In genomic region chr17:43169561-43170139, GRCh38 we compare ENCODE assay signal across 7 cellular contexts. TPM values are rescaled to one million over a fixed set of nuclear protein-coding genes. Genes with fewer than 3 reads are reported as not detected.
A peak's percentile ranks its signal among the peaks of the same experiment; 100 is the strongest.
DNase-seq lines count a peak whose midpoint lies in the region; ATAC-seq and TF ChIP-seq lines count a peak whose summit lies in the region.

No MANE protein-coding gene starts in this region.

- H2BK120ac ChIP-seq in IMR-90 (ENCODE audit: low read depth, low read length) = no peak overlapping the region

- BruUV-seq in IMR-90 (replicated peaks; lab: Mats Ljungman, UMichigan) = no TSS peak

- TF ChIP-seq RAD21 in IMR-90 (IDR thresholded peaks at IDR 0.05; ENCODE audit: low read length) = no peak

- peak overlapping the region; percentile 42; the same call in 1 of the 2 replicates for H3K14ac ChIP-seq in IMR-90 (replicated peaks; ENCODE audit: low read depth, low read length)

- no peaks in the 10 kb centered on the region for H3K36me3 ChIP-seq in IMR-90 (ENCODE audit: control insufficient read depth, insufficient read depth, low read length)

- no peak overlapping the region for H3K4me3 Mint-ChIP-seq in activated B cell treated with CpG ODN at 0.5 μM for 24 hours

- H4K91ac ChIP-seq in IMR-90 (ENCODE audit: insufficient read depth, low read depth, low read length) = no peak overlapping the region

- H3K4me2 ChIP-seq in IMR-90 (ENCODE audit: low read depth, low read length) = peak overlapping the region; percentile 87

- dilution Hi-C loops in IMR-90 (cut with HindIII; ENCODE audit: low sequenced_read_pairs, unreplicated experiment) = no loop called here

- peaks cover 5% of the 10 kb centered on the region for H3K4me1 Mint-ChIP-seq in activated B cell treated with CpG ODN at 0.5 μM for 24 hours

- H4K8ac ChIP-seq in IMR-90 (ENCODE audit: low read depth in 2 of 2, low read length in 2 of 2) = peak overlapping the region; percentile 25 to 28; a peak in 2 of 4 replicates

- CTCF ChIA-PET in GM10248 (lab: Yijun Ruan, JAX) = no interaction called here
- CTCF ChIA-PET in IMR-90 (lab: Yijun Ruan, JAX) = interaction anchor here (0.9 kb wide), 1 partner anchor 145 kb away, joined by 4 read pairs; no protein-coding TSS in a partner anchor
- CTCF ChIA-PET in activated B cell treated with CpG ODN at 0.5 μM for 24 hours (lab: Charles Lee) = no interaction called here

- H3K9me1 ChIP-seq in IMR-90 (ENCODE audit: insufficient read depth, low read length) = no peaks in the 10 kb centered on the region

- TF ChIP-seq CTCF in GM10248 (IDR thresholded peaks at IDR 0.05; ENCODE audit: control extremely low read depth, extremely low read depth, low read depth, missing control alignments) (no peak), IMR-90 (conservative IDR thresholded peaks at IDR 0.05; ENCODE audit: low read depth, low read length) (no peak), activated B cell treated with CpG ODN at 0.5 μM for 24 hours (IDR thresholded peaks at IDR 0.05) (no peak)

- H2BK5ac ChIP-seq in IMR-90 (ENCODE audit: low read depth, low read length, poor library complexity, severe bottlenecking) = peak overlapping the region; percentile 42

- H3K9me3 ChIP-seq in IMR-90 (ENCODE audit: control insufficient read depth, insufficient read depth, low read length) = no peaks in the 10 kb centered on the region

- H3K27me3 ChIP-seq in IMR-90 (ENCODE audit: control insufficient read depth, insufficient read depth, low read length) = no peaks in the 10 kb centered on the region

- H2AK9ac ChIP-seq in IMR-90 (replicated peaks; ENCODE audit: low read depth, low read length, poor library complexity) = peak overlapping the region; percentile 89

- H3K27me3 Mint-ChIP-seq in activated B cell treated with CpG ODN at 0.5 μM for 24 hours = no peaks in the 10 kb centered on the region

- peak overlapping the region; percentile 75 for H3K4me3 ChIP-seq in IMR-90 (ENCODE audit: insufficient read depth, low read depth, low read length)

- H3K27ac Mint-ChIP-seq in activated B cell treated with CpG ODN at 0.5 μM for 24 hours = no peak overlapping the region

- ATAC-seq in GM21515 (IDR thresholded peaks at IDR 0.05; ENCODE audit: unreplicated experiment) (peak; percentile 36), IMR-90 (ENCODE audit: low read depth) (peak; percentile 28), activated B cell treated with CpG ODN at 0.5 μM for 24 hours (ENCODE audit: low read depth) (peak; percentile 11)

- H4K5ac ChIP-seq in IMR-90 (ENCODE audit: low read depth, low read length) = peak overlapping the region; percentile 59

- 1% methylated on average over 12 of the region's 29 CpGs; no CpG with 5 or more reads in 1 of the 2 experiments for WGBS in IMR-90 (ENCODE audit: extremely low coverage in 2 of 2, insufficient read length in 1 of 2), 2 experiments

- H3K9ac ChIP-seq in IMR-90 (ENCODE audit: low read depth, low read length) = peak overlapping the region; percentile 64

- DNase-seq in GM10248 (ENCODE audit: extremely low spot score) = peak; percentile 22
- DNase-seq in IMR-90 = peak; percentile 26
- DNase-seq in activated B cell treated with CpG ODN at 0.5 μM for 24 hours = peak; percentile 21
- DNase-seq in head of caudate nucleus = peak in 28 of 42 donors; percentile 11 to 57 (median 23)
- peak; percentile 25 for DNase-seq in putamen (ENCODE audit: low spot score)
- no peak for DNase-seq in 8988T

- POLR2A ChIA-PET in GM10248 (lab: Yijun Ruan, JAX) (interaction anchor here (0.6 to 1.0 kb wide), 4 partner anchors 43 to 268 kb away, joined by 3 to 6 read pairs (median 3); no protein-coding TSS in a partner anchor), IMR-90 (lab: Charles Lee; ENCODE audit: unreplicated experiment) (interaction anchor here (0.6 to 1.4 kb wide), 3 partner anchors 163 to 219 kb away, joined by 3 to 4 read pairs (median 3); no protein-coding TSS in a partner anchor), activated B cell treated with CpG ODN at 0.5 μM for 24 hours (lab: Charles Lee) (interaction anchor here (0.5 to 2.0 kb wide), 12 partner anchors 18 to 336 kb away, joined by 3 to 26 read pairs (median 6); partner anchors contain the start of genes BRCA1, DHX8, PSME3 and RPL27)

- no peak overlapping the region for H2BK20ac ChIP-seq in IMR-90 (ENCODE audit: low read depth, low read length)

- peaks cover 0 to 40% of the 10 kb centered on the region in 2 experiments; a peak in 2 of 4 replicates for H3K79me1 ChIP-seq in IMR-90 (ENCODE audit: low read depth in 1 of 2, low read length in 2 of 2)

- in situ Hi-C loops in IMR-90 (cut with MboI; ENCODE audit: low sequenced_read_pairs) = loop anchor here (5.0 kb wide), 1 partner anchor 142 kb away; the partner anchor contains the start of gene RND2

- H3K36me3 Mint-ChIP-seq in activated B cell treated with CpG ODN at 0.5 μM for 24 hours (ENCODE audit: low read depth) = peaks cover 17% of the 10 kb centered on the region

- 0 out of 2 replicates have a peak overlapping the region, but pooled peaks have one; percentile 34 for H3K56ac ChIP-seq in IMR-90 (ENCODE audit: extremely low read depth, insufficient read depth, low read length)

- peak overlapping the region; percentile 53 for H3K23ac ChIP-seq in IMR-90 (ENCODE audit: low read depth, low read length)

- no peak overlapping the region; the same call in 2 of the 3 replicates for H2BK15ac ChIP-seq in IMR-90 (ENCODE audit: low read depth, low read length)

- H3K4me1 ChIP-seq in IMR-90 (ENCODE audit: control insufficient read depth, insufficient read depth, low read length) = no peaks in the 10 kb centered on the region

- TF ChIP-seq POLR2A in IMR-90 (IDR thresholded peaks at IDR 0.05; ENCODE audit: low read depth, low read length) = no peak

- no peak overlapping the region for H2AK5ac ChIP-seq in IMR-90 (ENCODE audit: low read depth, low read length)

- peak overlapping the region; percentile 17; the same call in 1 of the 2 replicates for H3K18ac ChIP-seq in IMR-90 (ENCODE audit: low read depth, low read length)

- H2AFZ ChIP-seq in IMR-90 (replicated peaks; ENCODE audit: low read length, poor library complexity) = peak overlapping the region; percentile 92

- peaks cover 3% of the 10 kb centered on the region; the same call in 1 of the 2 replicates for H4K20me1 ChIP-seq in IMR-90 (ENCODE audit: insufficient read depth, low read length)

- peak overlapping the region; percentile 47 for H3K27ac ChIP-seq in IMR-90 (ENCODE audit: insufficient read depth, low read length)

- intact Hi-C loops in IMR-90 (cut with micrococcal nuclease) (loop anchor here (5.0 kb wide), 1 partner anchor 42 kb away; the partner anchor contains the start of gene BRCA1), activated B cell treated with CpG ODN at 0.5 μM for 24 hours (cut with micrococcal nuclease) (loop anchor here (1.0 to 2.0 kb wide), 6 partner anchors 44 to 491 kb away; partner anchors contain the start of genes BRCA1, DHX8, PSME3 and RPL27), head of caudate nucleus (cut with DNase I) (loop anchor here (5.0 kb wide), 2 partner anchors 42 to 147 kb away; partner anchors contain the start of genes BRCA1 and VAT1)

- no peaks in the 10 kb centered on the region for H3K9me3 Mint-ChIP-seq in activated B cell treated with CpG ODN at 0.5 μM for 24 hours

- H3K4ac ChIP-seq in IMR-90 (ENCODE audit: low read depth, low read length) = peak overlapping the region; percentile 62; the same call in 1 of the 2 replicates

TF ChIP-seq in IMR-90, 13 proteins besides CTCF, POLR2A, EP300 and RAD21:
- TF ChIP-seq MXI1 (IDR thresholded peaks at IDR 0.05; ENCODE audit: borderline replicate concordance, low read depth, low read length) = 0 out of 2 replicates have a peak, but pooled peaks have one; percentile 43
- no peak for TF ChIP-seq CEBPB (IDR thresholded peaks at IDR 0.05; ENCODE audit: low read depth, low read length)
- no peak for TF ChIP-seq NFE2L2 (IDR thresholded peaks at IDR 0.05; ENCODE audit: low read depth, low read length)
- TF ChIP-seq BHLHE40 (IDR thresholded peaks at IDR 0.05; ENCODE audit: low read depth, low read length) = peak; percentile 91
TF ChIP-seq in IMR-90: peak in this region for 2.

RNA-seq across cellular contexts. Expression of gene NBR1, which starts 1.4 kb away (rescaled TPM):
- total RNA-seq in IMR-90 (2012; rRNA removed) = 105 and 132 TPM in 2 replicates
- polyA plus RNA-seq in IMR-90 (2012; rRNA removed) = 47.7 and 52.4 TPM in 2 replicates
- polyA plus RNA-seq in IMR-90 (2012; cell fraction: cytosol; rRNA removed) = 24.9 and 33.5 TPM in 2 replicates
- polyA plus RNA-seq in IMR-90 (2012; cell fraction: nucleus; rRNA removed; ENCODE audit: low replicate concordance) = 9.6 and 31.7 TPM in 2 replicates
- 42.2 and 44.8 TPM in 2 replicates for total RNA-seq in activated B cell treated with CpG ODN at 0.5 μM for 24 hours

RNA-seq across cellular contexts. Expression of gene TMEM106A, which starts 42.0 kb away (rescaled TPM):
- total RNA-seq in IMR-90 (2012; rRNA removed) = 1.4 and 2.2 TPM in 2 replicates
- polyA plus RNA-seq in IMR-90 (2012; rRNA removed) = 7.4 and 7.5 TPM in 2 replicates
- 4.9 and 5.4 TPM in 2 replicates for polyA plus RNA-seq in IMR-90 (2012; cell fraction: cytosol; rRNA removed)
- 14.9 and 16.3 TPM in 2 replicates for polyA plus RNA-seq in IMR-90 (2012; cell fraction: nucleus; rRNA removed; ENCODE audit: low replicate concordance)
- 46.0 and 68.0 TPM in 2 replicates for total RNA-seq in activated B cell treated with CpG ODN at 0.5 μM for 24 hours

RNA-seq across cellular contexts. Expression of gene BRCA1, which starts 44.5 kb away (rescaled TPM):
- total RNA-seq in IMR-90 (2012; rRNA removed) (17.7 and 20.0 TPM in 2 replicates), activated B cell treated with CpG ODN at 0.5 μM for 24 hours (11.9 and 13.3 TPM in 2 replicates)
- 8.3 and 9.5 TPM in 2 replicates for polyA plus RNA-seq in IMR-90 (2012; rRNA removed)
- 3.0 and 6.3 TPM in 2 replicates for polyA plus RNA-seq in IMR-90 (2012; cell fraction: cytosol; rRNA removed)
- 4.9 and 7.4 TPM in 2 replicates for polyA plus RNA-seq in IMR-90 (2012; cell fraction: nucleus; rRNA removed; ENCODE audit: low replicate concordance)

RNA-seq across cellular contexts. Expression of gene CCDC200, which starts 58.8 kb away (rescaled TPM):
- total RNA-seq in IMR-90 (2012; rRNA removed) (not detected in 2 replicates), activated B cell treated with CpG ODN at 0.5 μM for 24 hours (0.73 TPM in 1 of 2 replicates, not detected in the other)
- polyA plus RNA-seq in IMR-90 (2012; rRNA removed) = not detected in 2 replicates
- polyA plus RNA-seq in IMR-90 (2012; cell fraction: cytosol; rRNA removed) = not detected in 2 replicates
- polyA plus RNA-seq in IMR-90 (2012; cell fraction: nucleus; rRNA removed; ENCODE audit: low replicate concordance) = not detected in 2 replicates

Comparison
In these comparisons a context has a peak if more than half of its experiments do, and no peak if none do; other contexts are left out.
1. RNA of gene TMEM106A, which starts 42.0 kb away (total RNA-seq): 46.0 to 68.0 TPM in activated B cell treated with CpG ODN at 0.5 μM for 24 hours; 1.4 to 2.2 TPM in IMR-90; every median in the first group is over 10 times any median in the second.
2. Peak in every context shown above with its lines, with median percentiles within 50 percentile points of each other: ATAC-seq.